In genomic region chr6:28337103-28337520, GRCh38 we compare ENCODE assay signal across 2 cellular contexts.
TF ChIP-seq lines count a peak whose summit lies in the region.

No MANE protein-coding gene starts in this region.

TF ChIP-seq in H1, 55 proteins besides CTCF, POLR2A, EP300 and RAD21:
- no peak for TF ChIP-seq NANOG (IDR thresholded peaks at IDR 0.05; ENCODE audit: insufficient read depth, low read depth, low read length, poor library complexity, severe bottlenecking)
- TF ChIP-seq SRF (IDR thresholded peaks at IDR 0.05; ENCODE audit: low read depth, low read length) = no peak
- no peak for TF ChIP-seq SIRT6 (IDR thresholded peaks at IDR 0.05; ENCODE audit: low read length)
- TF ChIP-seq MAFK (IDR thresholded peaks at IDR 0.05; ENCODE audit: low read depth, low read length) = no peak
- no peak for TF ChIP-seq MAX (IDR thresholded peaks at IDR 0.05)
- no peak for TF ChIP-seq SUZ12 (IDR thresholded peaks at IDR 0.05; ENCODE audit: low read length)
- TF ChIP-seq FOSL1 (IDR thresholded peaks at IDR 0.05; ENCODE audit: insufficient read depth, low read depth, low read length) = no peak
- TF ChIP-seq E2F6 (IDR thresholded peaks at IDR 0.05) = no peak
- TF ChIP-seq SIN3A (conservative IDR thresholded peaks at IDR 0.05 in 1 of 2, IDR thresholded peaks at IDR 0.05 in 1 of 2; ENCODE audit: low read depth in 1 of 2, low read length in 2 of 2) = no peak
- no peak for TF ChIP-seq KDM5A (IDR thresholded peaks at IDR 0.05; ENCODE audit: low read length)
- TF ChIP-seq GTF2F1 (IDR thresholded peaks at IDR 0.05; ENCODE audit: borderline replicate concordance, low read depth, low read length) = no peak
- no peak for TF ChIP-seq TCF12 (IDR thresholded peaks at IDR 0.05; ENCODE audit: low read depth, low read length)
- no peak for TF ChIP-seq SAP30 (IDR thresholded peaks at IDR 0.05; ENCODE audit: insufficient read depth, insufficient replicate concordance, low read length)
- no peak for TF ChIP-seq JUND (IDR thresholded peaks at IDR 0.05; ENCODE audit: low read length)
- no peak for TF ChIP-seq POLR2AphosphoS5 (IDR thresholded peaks at IDR 0.05; ENCODE audit: low read depth, low read length)
TF ChIP-seq in H1: peak in this region for 0.

TF ChIP-seq in HEK293T, 16 proteins besides CTCF, POLR2A, EP300 and RAD21:
- no peak for TF ChIP-seq NFRKB (IDR thresholded peaks at IDR 0.05)
- TF ChIP-seq LEF1 (IDR thresholded peaks at IDR 0.05; ENCODE audit: borderline replicate concordance) = no peak
- no peak for TF ChIP-seq TARDBP (IDR thresholded peaks at IDR 0.05)
- TF ChIP-seq FOXM1 (IDR thresholded peaks at IDR 0.05; ENCODE audit: borderline replicate concordance) = no peak
- TF ChIP-seq SUZ12 (IDR thresholded peaks at IDR 0.05) = no peak
- TF ChIP-seq BHLHE40 (IDR thresholded peaks at IDR 0.05; ENCODE audit: borderline replicate concordance) = no peak
- TF ChIP-seq FOXA1 (IDR thresholded peaks at IDR 0.05) = no peak
TF ChIP-seq in HEK293T: peak in this region for 0.
